ENCODE assay signal across 25 cellular contexts in genomic region chr11:57746920-57747319, GRCh38. TPM values are rescaled to one million over a fixed set of nuclear protein-coding genes. Genes with fewer than 3 reads are reported as not detected.
DNase-seq lines count a peak whose midpoint lies in the region; ATAC-seq and TF ChIP-seq lines count a peak whose summit lies in the region.
"Had no signal": no experiment of that assay in that cellular context is flagged by ENCODE, and none has a peak within 500 bp of the region (broad histone marks: within the 10 kb centered on the region; RNA-seq: fewer than 3 reads in every experiment).

No MANE protein-coding gene starts in this region.

- no peaks in the 10 kb centered on the region for H3K27me3 ChIP-seq in GM23338 (ENCODE audit: insufficient read depth)
- H3K27me3 ChIP-seq: testis had no signal

- peaks cover 12% of the 10 kb centered on the region; the same call in 1 of the 2 replicates for H3F3A ChIP-seq in GM23338 (replicated peaks; ENCODE audit: low read depth)

- peaks cover 5% of the 10 kb centered on the region for H3K4me1 ChIP-seq in GM23338 (ENCODE audit: insufficient read depth)

- H3K27me3 Mint-ChIP-seq in activated CD4-positive, alpha-beta T cell treated with anti-CD3 and anti-CD28 coated beads, Interleukin-2, amount 10 ng/mL, durations not matched to agents 24 days and 14 days: no peaks in the 10 kb centered on the region
- H3K27me3 Mint-ChIP-seq in GM23338 (ENCODE audit: insufficient read depth, low read depth, poor library complexity) (peaks cover 11% of the 10 kb centered on the region), nephron progenitor cell (ENCODE audit: low read depth, poor library complexity) (no peaks in the 10 kb centered on the region)
- H3K27me3 Mint-ChIP-seq in activated naive CD8-positive, alpha-beta T cell treated with anti-CD3 and anti-CD28 coated beads for 36 hours: no peaks in the 10 kb centered on the region

- H4K20me1 ChIP-seq in GM23338 (replicated peaks; ENCODE audit: insufficient read depth): no peaks in the 10 kb centered on the region

- no peak overlapping the region for H3K4me3 ChIP-seq in GM23338
- H3K4me3 ChIP-seq: lower lobe of right lung, SK-N-MC, testis had no signal

- ATAC-seq in GM23338 (no peak), HG03439 (IDR thresholded peaks at IDR 0.05; ENCODE audit: unreplicated experiment) (no peak), GM19035 (IDR thresholded peaks at IDR 0.05; ENCODE audit: unreplicated experiment) (no peak)
- ATAC-seq: lower lobe of right lung, sciatic nerve had no signal

- intact Hi-C loops in activated CD4-positive, alpha-beta T cell treated with anti-CD3 and anti-CD28 coated beads, Interleukin-2, amount 10 ng/mL, durations not matched to agents 24 days and 14 days (cut with micrococcal nuclease): loop anchor here (10.0 kb wide), 1 partner anchor 412 kb away; the partner anchor contains the start of genes P2RX3 and SSRP1

- no peaks in the 10 kb centered on the region for H3K9me3 Mint-ChIP-seq in activated CD4-positive, alpha-beta T cell treated with anti-CD3 and anti-CD28 coated beads, Interleukin-2, amount 10 ng/mL, durations not matched to agents 24 days and 14 days
- no peaks in the 10 kb centered on the region for H3K9me3 Mint-ChIP-seq in GM23338
- H3K9me3 Mint-ChIP-seq in activated naive CD8-positive, alpha-beta T cell treated with anti-CD3 and anti-CD28 coated beads for 36 hours: no peaks in the 10 kb centered on the region
- no peaks in the 10 kb centered on the region for H3K9me3 Mint-ChIP-seq in nephron progenitor cell

- peak overlapping the region; percentile 74 for H3K27ac Mint-ChIP-seq in activated CD4-positive, alpha-beta T cell treated with anti-CD3 and anti-CD28 coated beads, Interleukin-2, amount 10 ng/mL, durations not matched to agents 24 days and 14 days
- H3K27ac Mint-ChIP-seq in GM23338: peak overlapping the region; percentile 39; the same call in 1 of the 2 replicates
- peak overlapping the region; percentile 76 for H3K27ac Mint-ChIP-seq in activated naive CD8-positive, alpha-beta T cell treated with anti-CD3 and anti-CD28 coated beads for 36 hours
- peak overlapping the region; percentile 57 for H3K27ac Mint-ChIP-seq in nephron progenitor cell

- no peak overlapping the region for H2AFZ ChIP-seq in GM23338

- 0 out of 2 replicates have a peak overlapping the region, but pooled peaks have one; percentile 15 for H3K27ac ChIP-seq in GM23338 (ENCODE audit: low read depth)
- H3K27ac ChIP-seq: epithelial cell of prostate, lower lobe of right lung, SK-N-MC, testis had no signal

- TF ChIP-seq CTCF in GM23338 (conservative IDR thresholded peaks at IDR 0.05; ENCODE audit: low read depth in 2 of 2) (no peak), nephron progenitor cell (IDR thresholded peaks at IDR 0.05) (no peak)

- no peak overlapping the region for H3K4me2 ChIP-seq in GM23338

- H3K36me3 Mint-ChIP-seq in activated CD4-positive, alpha-beta T cell treated with anti-CD3 and anti-CD28 coated beads, Interleukin-2, amount 10 ng/mL, durations not matched to agents 24 days and 14 days (ENCODE audit: low read depth): peaks cover 51% of the 10 kb centered on the region
- H3K36me3 Mint-ChIP-seq in GM23338 (ENCODE audit: low read depth) (peaks cover 35% of the 10 kb centered on the region), nephron progenitor cell (ENCODE audit: low read depth) (peaks cover 43% of the 10 kb centered on the region)
- peaks cover 44% of the 10 kb centered on the region for H3K36me3 Mint-ChIP-seq in activated naive CD8-positive, alpha-beta T cell treated with anti-CD3 and anti-CD28 coated beads for 36 hours

- no peaks in the 10 kb centered on the region for H3K9me2 ChIP-seq in GM23338 (ENCODE audit: insufficient read depth)

- H3K36me3 ChIP-seq in GM23338 (ENCODE audit: insufficient read depth): peaks cover 14% of the 10 kb centered on the region

- peaks cover 18% of the 10 kb centered on the region for H3K79me2 ChIP-seq in GM23338 (replicated peaks; ENCODE audit: insufficient read depth)

- peaks cover 31% of the 10 kb centered on the region for H3K4me1 Mint-ChIP-seq in activated CD4-positive, alpha-beta T cell treated with anti-CD3 and anti-CD28 coated beads, Interleukin-2, amount 10 ng/mL, durations not matched to agents 24 days and 14 days
- H3K4me1 Mint-ChIP-seq in GM23338 (peaks cover 15% of the 10 kb centered on the region), nephron progenitor cell (peaks cover 38% of the 10 kb centered on the region)
- H3K4me1 Mint-ChIP-seq in activated naive CD8-positive, alpha-beta T cell treated with anti-CD3 and anti-CD28 coated beads for 36 hours: peaks cover 44% of the 10 kb centered on the region

- DNase-seq in activated CD4-positive, alpha-beta T cell treated with anti-CD3 and anti-CD28 coated beads, Interleukin-2, amount 10 ng/mL, durations not matched to agents 24 days and 14 days: no peak
- no peak for DNase-seq in activated CD4-positive, alpha-beta T cell treated with anti-CD3 and anti-CD28 coated beads for 48 hours
- no peak for DNase-seq in GM23338 (ENCODE audit: low spot score)
- no peak for DNase-seq in activated naive CD8-positive, alpha-beta T cell treated with anti-CD3 and anti-CD28 coated beads for 36 hours
- no peak for DNase-seq in nephron progenitor cell
- no peak for DNase-seq in globus pallidus (ENCODE audit: low spot score)
- DNase-seq: activated CD4-positive, alpha-beta T cell treated with anti-CD3 and anti-CD28 coated beads, Interleukin-2, amount 50 U/mL, for 1 hour; foreskin fibroblast; hippocampal formation; lower lobe of right lung; NCI-H1417; NCI-H2107; NCI-H524; stimulated activated CD4-positive, alpha-beta T cell treated with anti-CD3 and anti-CD28 coated beads, Interleukin-15, amount 100 ng/mL, for 24 hours; T1000; testis had no signal

- H3K4me3 Mint-ChIP-seq in activated CD4-positive, alpha-beta T cell treated with anti-CD3 and anti-CD28 coated beads, Interleukin-2, amount 10 ng/mL, durations not matched to agents 24 days and 14 days: no peak overlapping the region
- no peak overlapping the region; the same call in 2 of the 3 replicates for H3K4me3 Mint-ChIP-seq in GM23338
- H3K4me3 Mint-ChIP-seq in activated naive CD8-positive, alpha-beta T cell treated with anti-CD3 and anti-CD28 coated beads for 36 hours: no peak overlapping the region
- no peak overlapping the region for H3K4me3 Mint-ChIP-seq in nephron progenitor cell

TF ChIP-seq in GM23338, 12 proteins besides CTCF, POLR2A, EP300 and RAD21 (continues in another document):
- TF ChIP-seq POLR2AphosphoS5 (IDR thresholded peaks at IDR 0.05; ENCODE audit: low read depth): no peak

RNA-seq across cellular contexts. Expression of gene BTBD18, which starts 4.7 kb away (rescaled TPM):
- not detected in 2 replicates for total RNA-seq in activated CD4-positive, alpha-beta T cell treated with anti-CD3 and anti-CD28 coated beads, Interleukin-2, amount 10 ng/mL, durations not matched to agents 24 days and 14 days
- total RNA-seq in GM23338 (2014; rRNA removed; shearing (Covaris generic)): 0.08 TPM in 1 of 2 replicates, not detected in the other
- 0.29 and 0.31 TPM in 2 replicates for polyA plus RNA-seq in GM23338 (2016; fragmentation: Nextera tagmentation; extraction: Ambion mirVana)
- total RNA-seq in activated naive CD8-positive, alpha-beta T cell treated with anti-CD3 and anti-CD28 coated beads for 36 hours: not detected
- total RNA-seq: A172, cardiac septum, dermis microvascular lymphatic vessel endothelial cell, lower lobe of right lung, RPMI7951, sciatic nerve had no signal

RNA-seq across cellular contexts. Expression of gene SELENOH, which starts 5.6 kb away (rescaled TPM):
- total RNA-seq in activated CD4-positive, alpha-beta T cell treated with anti-CD3 and anti-CD28 coated beads, Interleukin-2, amount 10 ng/mL, durations not matched to agents 24 days and 14 days: 211 and 216 TPM in 2 replicates
- 282 and 311 TPM in 2 replicates for total RNA-seq in GM23338 (2014; rRNA removed; shearing (Covaris generic))
- polyA plus RNA-seq in GM23338 (2016; fragmentation: Nextera tagmentation; extraction: Ambion mirVana): 363 and 379 TPM in 2 replicates
- total RNA-seq in activated naive CD8-positive, alpha-beta T cell treated with anti-CD3 and anti-CD28 coated beads for 36 hours: 100 to 1,000 TPM; 255 to 290 TPM

RNA-seq across cellular contexts. Expression of gene CTNND1, which starts 14.7 kb away (rescaled TPM):
- total RNA-seq in activated CD4-positive, alpha-beta T cell treated with anti-CD3 and anti-CD28 coated beads, Interleukin-2, amount 10 ng/mL, durations not matched to agents 24 days and 14 days: 4.9 and 6.0 TPM in 2 replicates
- 136 and 148 TPM in 2 replicates for total RNA-seq in GM23338 (2014; rRNA removed; shearing (Covaris generic))
- 37.0 and 39.1 TPM in 2 replicates for polyA plus RNA-seq in GM23338 (2016; fragmentation: Nextera tagmentation; extraction: Ambion mirVana)
- 1 to 10 TPM; 6.4 to 8.2 TPM for total RNA-seq in activated naive CD8-positive, alpha-beta T cell treated with anti-CD3 and anti-CD28 coated beads for 36 hours

RNA-seq across cellular contexts. Expression of gene TMX2, which starts 34.5 kb away (rescaled TPM):
- total RNA-seq in activated CD4-positive, alpha-beta T cell treated with anti-CD3 and anti-CD28 coated beads, Interleukin-2, amount 10 ng/mL, durations not matched to agents 24 days and 14 days: 99.0 and 99.2 TPM in 2 replicates
- total RNA-seq in GM23338 (2014; rRNA removed; shearing (Covaris generic)): 61.1 and 69.3 TPM in 2 replicates
- 56.0 and 59.2 TPM in 2 replicates for polyA plus RNA-seq in GM23338 (2016; fragmentation: Nextera tagmentation; extraction: Ambion mirVana)
- total RNA-seq in activated naive CD8-positive, alpha-beta T cell treated with anti-CD3 and anti-CD28 coated beads for 36 hours: 10 to 100 TPM; 94.9 to 99.1 TPM

RNA-seq across cellular contexts. Expression of gene MED19, which starts 34.9 kb away (rescaled TPM):
- 13.9 and 15.6 TPM in 2 replicates for total RNA-seq in activated CD4-positive, alpha-beta T cell treated with anti-CD3 and anti-CD28 coated beads, Interleukin-2, amount 10 ng/mL, durations not matched to agents 24 days and 14 days
- total RNA-seq in GM23338 (2014; rRNA removed; shearing (Covaris generic)): 15.2 and 17.7 TPM in 2 replicates
- 64.2 and 64.9 TPM in 2 replicates for polyA plus RNA-seq in GM23338 (2016; fragmentation: Nextera tagmentation; extraction: Ambion mirVana)
- 10 to 100 TPM; 13.8 to 14.9 TPM for total RNA-seq in activated naive CD8-positive, alpha-beta T cell treated with anti-CD3 and anti-CD28 coated beads for 36 hours

Comparison
In these comparisons a context has a peak if more than half of its experiments do, and no peak if none do; other contexts are left out.
1. RNA of gene CTNND1, which starts 14.7 kb away (total RNA-seq): 136 to 148 TPM in GM23338; 6.4 to 8.2 TPM in activated naive CD8-positive, alpha-beta T cell treated with anti-CD3 and anti-CD28 coated beads for 36 hours and 4.9 to 6.0 TPM in activated CD4-positive, alpha-beta T cell treated with anti-CD3 and anti-CD28 coated beads, Interleukin-2, amount 10 ng/mL, durations not matched to agents 24 days and 14 days; every median in the first group is over 10 times any median in the second.
2. Peak in every context shown above with its lines, with median percentiles within 50 percentile points of each other: H3K27ac Mint-ChIP-seq.